ENCODE assay signal across 10 cellular contexts in the genomic region with DNA sequence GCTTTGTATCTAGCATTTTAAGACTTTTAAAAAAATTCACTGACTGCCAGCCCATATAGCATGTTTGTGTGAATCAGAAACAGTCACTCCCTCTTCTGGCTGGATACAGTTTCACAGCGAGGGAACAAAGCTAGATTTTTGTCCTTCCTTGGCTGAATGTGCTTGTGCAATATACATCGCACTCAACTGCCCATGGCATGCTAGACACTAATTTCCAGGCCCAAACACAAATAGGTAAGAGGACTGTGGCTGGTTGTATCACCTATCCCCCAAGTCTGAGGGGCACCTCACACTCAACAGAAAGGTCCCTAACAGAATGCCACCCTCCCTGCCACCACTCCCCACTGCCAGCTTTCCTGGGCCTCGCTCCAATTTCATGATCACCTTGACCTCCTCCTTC. TPM values are rescaled to one million over a fixed set of nuclear protein-coding genes. Genes with fewer than 3 reads are reported as not detected.
DNase-seq lines count a peak whose midpoint lies in the region; ATAC-seq, FAIRE-seq and TF ChIP-seq lines count a peak whose summit lies in the region.
"Had no signal": no experiment of that assay in that cellular context is flagged by ENCODE, and none has a peak within 500 bp of the region (broad histone marks: within the 10 kb centered on the region; RNA-seq: fewer than 3 reads in every experiment).

No MANE protein-coding gene starts in this region.

- no peak overlapping the region for H3K4me3 ChIP-seq in astrocyte of the cerebellum (ENCODE audit: low read depth, low read length)
- no peak overlapping the region for H3K4me3 ChIP-seq in HepG2 (replicated peaks in 1 of 3; ENCODE audit: insufficient read depth in 1 of 3, low read depth in 2 of 3, low read length in 3 of 3)

- TF ChIP-seq EP300 in HepG2 (IDR thresholded peaks at IDR 0.05; ENCODE audit: low read depth in 2 of 2, low read length in 2 of 2) (no peak), HepG2 (CRISPR knock-in tag; IDR thresholded peaks at IDR 0.05; ENCODE audit: borderline replicate concordance) (no peak)

- no peaks in the 10 kb centered on the region for H3K79me2 ChIP-seq in HepG2 (ENCODE audit: insufficient read depth, low read length)

- no peak overlapping the region for H3K27ac ChIP-seq in HepG2 (ENCODE audit: extremely low read length, insufficient read depth, low read length)

- TF ChIP-seq CTCF in LNCAP (IDR thresholded peaks at IDR 0.05) (peak; percentile 37; the same call in 1 of the 2 replicates), astrocyte of the cerebellum (IDR thresholded peaks at IDR 0.05; ENCODE audit: low read depth, low read length, missing control alignments) (peak; percentile 59), HepG2 (CRISPR knock-in tag; IDR thresholded peaks at IDR 0.05) (peak; percentile 66)

- no peak overlapping the region for H3K4me3 Mint-ChIP-seq in effector memory CD8-positive, alpha-beta T cell
- H3K4me3 Mint-ChIP-seq in activated naive CD8-positive, alpha-beta T cell treated with anti-CD3 and anti-CD28 coated beads, Interleukin-2, amount 50 U/mL, for 24 hours, result no peak overlapping the region
- no peak overlapping the region for H3K4me3 Mint-ChIP-seq in activated naive CD4-positive, alpha-beta T cell treated with anti-CD3 and anti-CD28 coated beads, Interleukin-2, amount 10 ng/mL, durations not matched to agents 7 days and 5 days
- no peak overlapping the region for H3K4me3 Mint-ChIP-seq in natural killer cell treated with Interleukin-12 subunit alpha and Interleukin-12 subunit beta and Interleukin-15 and Interleukin-18, amount 100 ng/mL, for 72 hours
- H3K4me3 Mint-ChIP-seq: immature natural killer cell had no signal

- peaks cover 50% of the 10 kb centered on the region for H3K4me1 ChIP-seq in HepG2 (ENCODE audit: insufficient read depth, low read length)

- H3K4me1 Mint-ChIP-seq in effector memory CD8-positive, alpha-beta T cell (ENCODE audit: low read depth in 2 of 2), result no peaks in the 10 kb centered on the region
- H3K4me1 Mint-ChIP-seq in activated naive CD8-positive, alpha-beta T cell treated with anti-CD3 and anti-CD28 coated beads, Interleukin-2, amount 50 U/mL, for 24 hours, result no peaks in the 10 kb centered on the region
- H3K4me1 Mint-ChIP-seq in activated naive CD4-positive, alpha-beta T cell treated with anti-CD3 and anti-CD28 coated beads, Interleukin-2, amount 10 ng/mL, durations not matched to agents 7 days and 5 days, result peaks cover 2% of the 10 kb centered on the region
- no peaks in the 10 kb centered on the region for H3K4me1 Mint-ChIP-seq in natural killer cell treated with Interleukin-12 subunit alpha and Interleukin-12 subunit beta and Interleukin-15 and Interleukin-18, amount 100 ng/mL, for 72 hours (ENCODE audit: low read depth in 2 of 2)
- H3K4me1 Mint-ChIP-seq: immature natural killer cell had no signal

- H3K9me3 Mint-ChIP-seq in effector memory CD8-positive, alpha-beta T cell, result no peaks in the 10 kb centered on the region
- no peaks in the 10 kb centered on the region for H3K9me3 Mint-ChIP-seq in activated naive CD8-positive, alpha-beta T cell treated with anti-CD3 and anti-CD28 coated beads, Interleukin-2, amount 50 U/mL, for 24 hours
- H3K9me3 Mint-ChIP-seq in activated naive CD4-positive, alpha-beta T cell treated with anti-CD3 and anti-CD28 coated beads, Interleukin-2, amount 10 ng/mL, durations not matched to agents 7 days and 5 days, result no peaks in the 10 kb centered on the region
- H3K9me3 Mint-ChIP-seq in natural killer cell treated with Interleukin-12 subunit alpha and Interleukin-12 subunit beta and Interleukin-15 and Interleukin-18, amount 100 ng/mL, for 72 hours, result no peaks in the 10 kb centered on the region
- H3K9me3 Mint-ChIP-seq: immature natural killer cell had no signal

- in situ Hi-C loops in astrocyte of the cerebellum (cut with HindIII; ENCODE audit: low sequenced_read_pairs), result no loop called here
- in situ Hi-C loops in HepG2 (cut with HindIII; ENCODE audit: extremely low pct_ligation_motif_present, low pct_unique_long_range_greater_than_20kb), result no loop called here

- no peaks in the 10 kb centered on the region for H3K36me3 ChIP-seq in HepG2 (replicated peaks in 1 of 2; ENCODE audit: control insufficient read depth in 1 of 2, insufficient read depth in 2 of 2, low read length in 2 of 2)

- no peak overlapping the region for H3K4me2 ChIP-seq in HepG2 (ENCODE audit: low read depth, low read length)

- no TSS peak for BruUV-seq in HepG2 (replicated peaks; lab: Mats Ljungman, UMichigan)

- H3K27me3 Mint-ChIP-seq in effector memory CD8-positive, alpha-beta T cell, result peaks cover 0 to 22% of the 10 kb centered on the region in 2 donors
- peaks cover 2% of the 10 kb centered on the region for H3K27me3 Mint-ChIP-seq in activated naive CD8-positive, alpha-beta T cell treated with anti-CD3 and anti-CD28 coated beads, Interleukin-2, amount 50 U/mL, for 24 hours
- peaks cover 20% of the 10 kb centered on the region for H3K27me3 Mint-ChIP-seq in activated naive CD4-positive, alpha-beta T cell treated with anti-CD3 and anti-CD28 coated beads, Interleukin-2, amount 10 ng/mL, durations not matched to agents 7 days and 5 days
- H3K27me3 Mint-ChIP-seq in natural killer cell treated with Interleukin-12 subunit alpha and Interleukin-12 subunit beta and Interleukin-15 and Interleukin-18, amount 100 ng/mL, for 72 hours, result peaks cover 7 to 22% of the 10 kb centered on the region in 2 donors

- H4K20me1 ChIP-seq in HepG2 (ENCODE audit: insufficient read depth, low read length), result no peaks in the 10 kb centered on the region

- no peak overlapping the region for H3K27ac Mint-ChIP-seq in effector memory CD8-positive, alpha-beta T cell
- H3K27ac Mint-ChIP-seq in activated naive CD8-positive, alpha-beta T cell treated with anti-CD3 and anti-CD28 coated beads, Interleukin-2, amount 50 U/mL, for 24 hours, result no peak overlapping the region
- no peak overlapping the region for H3K27ac Mint-ChIP-seq in activated naive CD4-positive, alpha-beta T cell treated with anti-CD3 and anti-CD28 coated beads, Interleukin-2, amount 10 ng/mL, durations not matched to agents 7 days and 5 days
- no peak overlapping the region for H3K27ac Mint-ChIP-seq in natural killer cell treated with Interleukin-12 subunit alpha and Interleukin-12 subunit beta and Interleukin-15 and Interleukin-18, amount 100 ng/mL, for 72 hours
- H3K27ac Mint-ChIP-seq: immature natural killer cell had no signal

- TF ChIP-seq RAD21 in HepG2 (CRISPR knock-in tag; IDR thresholded peaks at IDR 0.05), result no peak; the same call in 1 of the 2 replicates

- DNase-seq in EH (ENCODE audit: low read depth) (peak; percentile 58), astrocyte of the cerebellum (ENCODE audit: low read depth) (no peak), HepG2 (ENCODE audit: low spot score) (peak; percentile 70)
- DNase-seq in effector memory CD8-positive, alpha-beta T cell, result no peak
- DNase-seq in activated naive CD8-positive, alpha-beta T cell treated with anti-CD3 and anti-CD28 coated beads, Interleukin-2, amount 50 U/mL, for 24 hours, result no peak
- DNase-seq in activated naive CD4-positive, alpha-beta T cell treated with anti-CD3 and anti-CD28 coated beads, Interleukin-2, amount 10 ng/mL, durations not matched to agents 7 days and 5 days, result no peak
- DNase-seq in natural killer cell treated with Interleukin-12 subunit alpha and Interleukin-12 subunit beta and Interleukin-15 and Interleukin-18, amount 100 ng/mL, for 72 hours (ENCODE audit: low spot score), result no peak
- DNase-seq: immature natural killer cell; stimulated activated CD4-positive, alpha-beta T cell treated with anti-CD3 and anti-CD28 coated beads, Interleukin-4, amount 100 ng/mL, for 24 hours had no signal

- peak; percentile 90 for ATAC-seq in HepG2
- no peak for ATAC-seq in effector memory CD8-positive, alpha-beta T cell (replicated peaks)
- ATAC-seq in activated naive CD8-positive, alpha-beta T cell treated with anti-CD3 and anti-CD28 coated beads, Interleukin-2, amount 50 U/mL, for 24 hours, result no peak
- ATAC-seq in natural killer cell treated with Interleukin-12 subunit alpha and Interleukin-12 subunit beta and Interleukin-15 and Interleukin-18, amount 100 ng/mL, for 72 hours, result no peak

- 33% methylated on average over 3 of the region's 3 CpGs for WGBS in HepG2 (ENCODE audit: low lambda C conversion rate)

- CTCF ChIA-PET in HepG2 (lab: Yijun Ruan, JAX; ENCODE audit: low intra/inter-chr PET ratio, low total read pairs), result interaction anchor here (0.8 kb wide), 1 partner anchor 274 kb away, joined by 3 read pairs; no protein-coding TSS in a partner anchor
- CTCF ChIA-PET in activated naive CD4-positive, alpha-beta T cell treated with anti-CD3 and anti-CD28 coated beads, Interleukin-2, amount 10 ng/mL, durations not matched to agents 7 days and 5 days (lab: Charles Lee), result no interaction called here

- no peak for TF ChIP-seq POLR2A in HepG2 (IDR thresholded peaks at IDR 0.05; ENCODE audit: insufficient read depth in 1 of 2, low read depth in 2 of 2, low read length in 2 of 2)

- no peaks in the 10 kb centered on the region for H3K36me3 Mint-ChIP-seq in effector memory CD8-positive, alpha-beta T cell (ENCODE audit: insufficient read depth)
- no peaks in the 10 kb centered on the region for H3K36me3 Mint-ChIP-seq in activated naive CD8-positive, alpha-beta T cell treated with anti-CD3 and anti-CD28 coated beads, Interleukin-2, amount 50 U/mL, for 24 hours (ENCODE audit: low read depth)
- no peaks in the 10 kb centered on the region for H3K36me3 Mint-ChIP-seq in activated naive CD4-positive, alpha-beta T cell treated with anti-CD3 and anti-CD28 coated beads, Interleukin-2, amount 10 ng/mL, durations not matched to agents 7 days and 5 days
- H3K36me3 Mint-ChIP-seq in natural killer cell treated with Interleukin-12 subunit alpha and Interleukin-12 subunit beta and Interleukin-15 and Interleukin-18, amount 100 ng/mL, for 72 hours, result no peaks in the 10 kb centered on the region
- H3K36me3 Mint-ChIP-seq: immature natural killer cell had no signal

- H3K9me3 ChIP-seq in HepG2 (ENCODE audit: low read length), result no peaks in the 10 kb centered on the region

- FAIRE-seq in HepG2 (lab: Jason Lieb, UNC), result peak; percentile 86

- POLR2A ChIA-PET in HepG2 (lab: Yijun Ruan, JAX), result no interaction called here

- H3K27me3 ChIP-seq in HepG2 (ENCODE audit: control insufficient read depth in 1 of 2, insufficient read depth in 2 of 2, low read length in 2 of 2), result no peaks in the 10 kb centered on the region; a peak in 1 of 5 replicates

- intact Hi-C loops in HepG2 (cut with micrococcal nuclease; ENCODE audit: unreplicated experiment), result no loop called here

- no peak overlapping the region for H3K9ac ChIP-seq in HepG2 (ENCODE audit: insufficient read depth, low read depth, low read length)

- no peak overlapping the region for H2AFZ ChIP-seq in HepG2 (ENCODE audit: low read length)

RNA-seq across cellular contexts. Expression of a gene that starts 16.2 kb away (rescaled TPM):
- 34.9 and 52.4 TPM in 2 replicates for total RNA-seq in HepG2 (2016; rRNA removed; fragmentation: Illumina TruSeq; extraction: Trizol)
- 17.2 and 22.5 TPM in 2 replicates for total RNA-seq in HepG2 (2016; cell fraction: cytosol; rRNA removed; fragmentation: Illumina TruSeq; extraction: Trizol; ENCODE audit: low read depth)
- 38.0 and 49.3 TPM in 2 replicates for total RNA-seq in HepG2 (2016; cell fraction: insoluble cytoplasmic fraction; rRNA removed; fragmentation: Illumina TruSeq; extraction: Trizol)
- 51.0 and 56.2 TPM in 2 replicates for total RNA-seq in HepG2 (2016; cell fraction: membrane; rRNA removed; fragmentation: Illumina TruSeq; extraction: Trizol)
- total RNA-seq in HepG2 (2016; cell fraction: nucleus; rRNA removed; fragmentation: Illumina TruSeq; extraction: Trizol), result 51.2 and 62.7 TPM in 2 replicates
- 86.8 and 87.3 TPM in 2 replicates for polyA plus RNA-seq in HepG2 (2011; rRNA removed)
- 70.1 and 103 TPM in 2 replicates for polyA plus RNA-seq in HepG2 (2011; cell fraction: cytosol; rRNA removed)
- 88.0 and 105 TPM in 2 replicates for polyA plus RNA-seq in HepG2 (2011; cell fraction: nucleus; rRNA removed)
- 48.1 and 53.7 TPM in 2 replicates for polyA plus RNA-seq in HepG2 (2012)
- 20.3 and 24.7 TPM in 2 replicates for polyA plus RNA-seq in HepG2 (2016; cell fraction: cytosol; fragmentation: Illumina TruSeq; extraction: Trizol; ENCODE audit: low read depth)
- 48.7 and 55.1 TPM in 2 replicates for polyA plus RNA-seq in HepG2 (2016; cell fraction: insoluble cytoplasmic fraction; fragmentation: Illumina TruSeq; extraction: Trizol; ENCODE audit: low read depth)
- 52.2 and 55.0 TPM in 2 replicates for polyA plus RNA-seq in HepG2 (2016; cell fraction: membrane; fragmentation: Illumina TruSeq; extraction: Trizol; ENCODE audit: low read depth)
- polyA plus RNA-seq in HepG2 (2016; cell fraction: nucleus; fragmentation: Illumina TruSeq; extraction: Trizol; ENCODE audit: insufficient read depth, low read depth), result 97.6 and 101 TPM in 2 replicates
- polyA minus RNA-seq in HepG2 (2011; rRNA and poly(A)+ RNA removed; ENCODE audit: low replicate concordance), result 129 and 137 TPM in 2 replicates
- polyA minus RNA-seq in HepG2 (2011; cell fraction: cytosol; rRNA and poly(A)+ RNA removed), result 28.5 and 36.9 TPM in 2 replicates
- 87.7 and 95.1 TPM in 2 replicates for polyA minus RNA-seq in HepG2 (2011; cell fraction: nucleus; rRNA and poly(A)+ RNA removed)
- total RNA-seq in natural killer cell treated with Interleukin-12 subunit alpha and Interleukin-12 subunit beta and Interleukin-15 and Interleukin-18, amount 100 ng/mL, for 72 hours, result 10 to 100 TPM; 39.3 to 39.8 TPM

RNA-seq across cellular contexts. Expression of a gene that starts 22.8 kb away (rescaled TPM):
- total RNA-seq in HepG2 (2016; rRNA removed; fragmentation: Illumina TruSeq; extraction: Trizol), result not detected in 2 replicates
- total RNA-seq in HepG2 (2016; cell fraction: cytosol; rRNA removed; fragmentation: Illumina TruSeq; extraction: Trizol; ENCODE audit: low read depth), result not detected in 2 replicates
- total RNA-seq in HepG2 (2016; cell fraction: insoluble cytoplasmic fraction; rRNA removed; fragmentation: Illumina TruSeq; extraction: Trizol), result not detected in 2 replicates
- not detected in 2 replicates for total RNA-seq in HepG2 (2016; cell fraction: membrane; rRNA removed; fragmentation: Illumina TruSeq; extraction: Trizol)
- total RNA-seq in HepG2 (2016; cell fraction: nucleus; rRNA removed; fragmentation: Illumina TruSeq; extraction: Trizol), result not detected in 2 replicates
- polyA plus RNA-seq in HepG2 (2011; rRNA removed), result not detected in 2 replicates
- not detected in 2 replicates for polyA plus RNA-seq in HepG2 (2011; cell fraction: cytosol; rRNA removed)
- not detected in 2 replicates for polyA plus RNA-seq in HepG2 (2011; cell fraction: nucleus; rRNA removed)
- polyA plus RNA-seq in HepG2 (2012), result 1.4 and 1.6 TPM in 2 replicates
- polyA plus RNA-seq in HepG2 (2016; cell fraction: cytosol; fragmentation: Illumina TruSeq; extraction: Trizol; ENCODE audit: low read depth), result not detected in 2 replicates
- polyA plus RNA-seq in HepG2 (2016; cell fraction: insoluble cytoplasmic fraction; fragmentation: Illumina TruSeq; extraction: Trizol; ENCODE audit: low read depth), result not detected in 2 replicates
- not detected in 2 replicates for polyA plus RNA-seq in HepG2 (2016; cell fraction: membrane; fragmentation: Illumina TruSeq; extraction: Trizol; ENCODE audit: low read depth)
- not detected in 2 replicates for polyA plus RNA-seq in HepG2 (2016; cell fraction: nucleus; fragmentation: Illumina TruSeq; extraction: Trizol; ENCODE audit: insufficient read depth, low read depth)
- not detected in 2 replicates for polyA minus RNA-seq in HepG2 (2011; rRNA and poly(A)+ RNA removed; ENCODE audit: low replicate concordance)
- polyA minus RNA-seq in HepG2 (2011; cell fraction: cytosol; rRNA and poly(A)+ RNA removed), result not detected in 2 replicates
- polyA minus RNA-seq in HepG2 (2011; cell fraction: nucleus; rRNA and poly(A)+ RNA removed), result not detected in 2 replicates
- under 1 TPM; 0.53 to 0.71 TPM for total RNA-seq in natural killer cell treated with Interleukin-12 subunit alpha and Interleukin-12 subunit beta and Interleukin-15 and Interleukin-18, amount 100 ng/mL, for 72 hours

Comparison
In these comparisons a context has a peak if more than half of its experiments do, and no peak if none do; other contexts are left out.
1. DNase-seq: peak in EH (single experiment) and HepG2 (single experiment); none in astrocyte of the cerebellum (single experiment), effector memory CD8-positive, alpha-beta T cell (0 of 3), activated naive CD8-positive, alpha-beta T cell treated with anti-CD3 and anti-CD28 coated beads, Interleukin-2, amount 50 U/mL, for 24 hours (single experiment), activated naive CD4-positive, alpha-beta T cell treated with anti-CD3 and anti-CD28 coated beads, Interleukin-2, amount 10 ng/mL, durations not matched to agents 7 days and 5 days (single experiment) and natural killer cell treated with Interleukin-12 subunit alpha and Interleukin-12 subunit beta and Interleukin-15 and Interleukin-18, amount 100 ng/mL, for 72 hours (single experiment).
2. Peak in every context shown above with its lines, with median percentiles within 50 percentile points of each other: CTCF ChIP-seq.